Comparison of ENCODE assay signal across 19 cellular contexts in genomic region chr7:102222445-102222844, GRCh38.
DNase-seq lines count a peak whose midpoint lies in the region; ATAC-seq and TF ChIP-seq lines count a peak whose summit lies in the region.
"Had no signal": no experiment of that assay in that cellular context is flagged by ENCODE, and none has a peak within 500 bp of the region (broad histone marks: within the 10 kb centered on the region; RNA-seq: fewer than 3 reads in every experiment).

No MANE protein-coding gene starts in this region.

- H3K4me3 Mint-ChIP-seq in chondrocyte (ENCODE audit: unreplicated experiment) (no peak overlapping the region), neural crest cell (no peak overlapping the region)
- H3K4me3 Mint-ChIP-seq: mesothelial cell of epicardium, nephron had no signal

- peaks cover 35% of the 10 kb centered on the region for H3K4me1 Mint-ChIP-seq in chondrocyte (ENCODE audit: low read depth)
- H3K4me1 Mint-ChIP-seq in neural crest cell, result no peaks in the 10 kb centered on the region

- peak overlapping the region; percentile 51 for H3K27ac Mint-ChIP-seq in chondrocyte (ENCODE audit: unreplicated experiment)
- peak overlapping the region; percentile 35 for H3K27ac Mint-ChIP-seq in neural crest cell (ENCODE audit: unreplicated experiment)
- H3K27ac Mint-ChIP-seq: mesothelial cell of epicardium had no signal

- H3K27me3 Mint-ChIP-seq in chondrocyte (ENCODE audit: low read depth) (no peaks in the 10 kb centered on the region), neural crest cell (ENCODE audit: low read depth) (no peaks in the 10 kb centered on the region)

- H3K36me3 Mint-ChIP-seq in chondrocyte (ENCODE audit: low read depth) (peaks cover 2% of the 10 kb centered on the region), neural crest cell (ENCODE audit: low read depth) (no peaks in the 10 kb centered on the region)

- ATAC-seq in HG03571 (IDR thresholded peaks at IDR 0.05; ENCODE audit: unreplicated experiment) (no peak), HG03460 (IDR thresholded peaks at IDR 0.05; ENCODE audit: unreplicated experiment) (no peak)
- ATAC-seq: heart left ventricle, left lung had no signal

- DNase-seq in Daoy (ENCODE audit: low read depth) (peak; percentile 66), NCI-H2171 (lab: John Stamatoyannopoulos, UW) (peak; percentile 73), chondrocyte (ENCODE audit: low spot score) (no peak), neural crest cell (ENCODE audit: low read depth, low spot score) (no peak), hepatic stellate cell (ENCODE audit: low spot score) (no peak)
- no peak for DNase-seq in activated effector memory CD4-positive, alpha-beta T cell treated with Interleukin-2 at 50 U/mL for 16 hours
- DNase-seq: activated CD4-positive, alpha-beta T cell treated with anti-CD3 and anti-CD28 coated beads, Interleukin-2, amount 50 U/mL, for 1 hour; heart left ventricle; Kasumi-1; left lung; NCI-H1105; NCI-H2029 treated with DMSO at 0.1 percent for 48 hours; NK-92 treated with Interleukin-12 subunit alpha and Interleukin-12 subunit beta, amount 100 ng/mL, for 24 hours; Peyer's patch; stimulated activated CD4-positive, alpha-beta T cell treated with anti-CD3 and anti-CD28 coated beads, Interleukin-1b, Interleukin-23, amount 100 ng/mL, for 48 hours had no signal

- H3K9me3 Mint-ChIP-seq in chondrocyte (ENCODE audit: low read depth) (no peaks in the 10 kb centered on the region), neural crest cell (no peaks in the 10 kb centered on the region)
- H3K9me3 Mint-ChIP-seq: mesothelial cell of epicardium, nephron had no signal

- TF ChIP-seq CTCF in chondrocyte (IDR thresholded peaks at IDR 0.05), result no peak
- TF ChIP-seq CTCF in neural crest cell (conservative IDR thresholded peaks at IDR 0.05), result no peak

Comparison
In these comparisons a context has a peak if more than half of its experiments do, and no peak if none do; other contexts are left out.
1. DNase-seq: peak in Daoy (single experiment) and NCI-H2171 (single experiment); none in chondrocyte (single experiment), neural crest cell (single experiment), activated effector memory CD4-positive, alpha-beta T cell treated with Interleukin-2 at 50 U/mL for 16 hours (single experiment) and hepatic stellate cell (single experiment).